ENCODE assay signal across 8 cellular contexts in genomic region chr6:89412071-89413005, GRCh38.
DNase-seq lines count a peak whose midpoint lies in the region; ATAC-seq lines count a peak whose summit lies in the region.

A gene with protein sequence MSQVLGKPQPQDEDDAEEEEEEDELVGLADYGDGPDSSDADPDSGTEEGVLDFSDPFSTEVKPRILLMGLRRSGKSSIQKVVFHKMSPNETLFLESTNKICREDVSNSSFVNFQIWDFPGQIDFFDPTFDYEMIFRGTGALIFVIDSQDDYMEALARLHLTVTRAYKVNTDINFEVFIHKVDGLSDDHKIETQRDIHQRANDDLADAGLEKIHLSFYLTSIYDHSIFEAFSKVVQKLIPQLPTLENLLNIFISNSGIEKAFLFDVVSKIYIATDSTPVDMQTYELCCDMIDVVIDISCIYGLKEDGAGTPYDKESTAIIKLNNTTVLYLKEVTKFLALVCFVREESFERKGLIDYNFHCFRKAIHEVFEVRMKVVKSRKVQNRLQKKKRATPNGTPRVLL (minus strand): TSS chr6:89412273. CDS start chr6:89411993, 280 bp downstream.

- H3K4me1 Mint-ChIP-seq in effector memory CD8-positive, alpha-beta T cell (ENCODE audit: low read depth in 2 of 2) = peaks cover 3 to 10% of the 10 kb centered on the region in 2 donors

- H3K4me3 Mint-ChIP-seq in effector memory CD8-positive, alpha-beta T cell = peak within 1 kb of the TSS; percentile 95 to 96

- peaks cover 21 to 33% of the 10 kb centered on the region in 2 donors for H3K27me3 Mint-ChIP-seq in effector memory CD8-positive, alpha-beta T cell

- H3K36me3 Mint-ChIP-seq in effector memory CD8-positive, alpha-beta T cell (ENCODE audit: insufficient read depth) = peaks cover 6% of the 10 kb centered on the region

- peak within 1 kb of the TSS; percentile 60 to 90 for H3K27ac Mint-ChIP-seq in effector memory CD8-positive, alpha-beta T cell

- peak; percentile 40 for DNase-seq in AG08395 (ENCODE audit: low spot score)
- peak; percentile 44 for DNase-seq in NCI-H446 treated with DMSO at 0.1 percent for 48 hours (lab: John Stamatoyannopoulos, UW)
- peak; percentile 78 for DNase-seq in activated CD8-positive, alpha-beta memory T cell treated with anti-CD3 and anti-CD28 coated beads for 24 hours
- peak; percentile 38 to 48 (median 40) for DNase-seq in effector memory CD8-positive, alpha-beta T cell
- peak; percentile 79 for DNase-seq in midbrain (lab: John Stamatoyannopoulos, UW)
- peak; percentile 29 to 50 for DNase-seq in stimulated activated CD8-positive, alpha-beta memory T cell treated with anti-CD3 and anti-CD28 coated beads, Interleukin-7, amount 100 ng/mL, for 4 hours (ENCODE audit: low read depth in 2 of 2)

- H3K9me3 Mint-ChIP-seq in effector memory CD8-positive, alpha-beta T cell = no peaks in the 10 kb centered on the region

- ATAC-seq in GM18868 (IDR thresholded peaks at IDR 0.05; ENCODE audit: unreplicated experiment) = peak; percentile 78
- peak; percentile 81 for ATAC-seq in HG03108 (IDR thresholded peaks at IDR 0.05; ENCODE audit: unreplicated experiment)
- peak; percentile 86 for ATAC-seq in effector memory CD8-positive, alpha-beta T cell (replicated peaks)

Comparison
In these comparisons a context has a peak if more than half of its experiments do, and no peak if none do; other contexts are left out.
1. Peak in every context shown above with its lines: DNase-seq and ATAC-seq.